ENCODE assay signal across 15 cellular contexts in genomic region chr2:32678825-32679224, GRCh38. TPM values are rescaled to one million over a fixed set of nuclear protein-coding genes. Genes with fewer than 3 reads are reported as not detected.
A peak's percentile ranks its signal among the peaks of the same experiment; 100 is the strongest.
DNase-seq lines count a peak whose midpoint lies in the region; ATAC-seq and TF ChIP-seq lines count a peak whose summit lies in the region.
"Had no signal": no experiment of that assay in that cellular context is flagged by ENCODE, and none has a peak within 500 bp of the region (broad histone marks: within the 10 kb centered on the region; RNA-seq: fewer than 3 reads in every experiment).

No MANE protein-coding gene starts in this region.

- H3K27ac Mint-ChIP-seq in chondrocyte (ENCODE audit: unreplicated experiment) = peak overlapping the region; percentile 94
- no peak overlapping the region for H3K27ac Mint-ChIP-seq in activated CD4-positive, alpha-beta memory T cell treated with anti-CD3 and anti-CD28 coated beads for 36 hours
- H3K27ac Mint-ChIP-seq: endodermal cell had no signal

- no peak overlapping the region for H3K27ac ChIP-seq in mesendoderm (ENCODE audit: low read depth, low read length)
- no peak overlapping the region for H3K27ac ChIP-seq in right lobe of liver
- H3K27ac ChIP-seq: C4-2B, ovary, stomach, WERI-Rb-1 had no signal

- no peak overlapping the region for H2BK5ac ChIP-seq in mesendoderm (ENCODE audit: low read length)

- H3K4me2 ChIP-seq in mesendoderm (ENCODE audit: low read length) = no peak overlapping the region

- H4K8ac ChIP-seq in mesendoderm (ENCODE audit: low read depth, low read length) = no peak overlapping the region

- H3K4ac ChIP-seq in mesendoderm (ENCODE audit: low read depth, low read length) = no peak overlapping the region

- TF ChIP-seq POLR2A in right lobe of liver (IDR thresholded peaks at IDR 0.05) = no peak

- H3K79me1 ChIP-seq in mesendoderm (ENCODE audit: low read length) = no peaks in the 10 kb centered on the region

- H3K9me3 ChIP-seq in right lobe of liver = no peaks in the 10 kb centered on the region
- H3K9me3 ChIP-seq: ovary, stomach had no signal

- H3K9me3 Mint-ChIP-seq in chondrocyte (ENCODE audit: low read depth) = no peaks in the 10 kb centered on the region
- H3K9me3 Mint-ChIP-seq in activated CD4-positive, alpha-beta memory T cell treated with anti-CD3 and anti-CD28 coated beads for 36 hours = no peaks in the 10 kb centered on the region
- H3K9me3 Mint-ChIP-seq: endodermal cell had no signal

- H2AK5ac ChIP-seq in mesendoderm (ENCODE audit: low read length) = no peak overlapping the region

- no peaks in the 10 kb centered on the region for H3K27me3 Mint-ChIP-seq in chondrocyte (ENCODE audit: low read depth)
- no peaks in the 10 kb centered on the region for H3K27me3 Mint-ChIP-seq in activated CD4-positive, alpha-beta memory T cell treated with anti-CD3 and anti-CD28 coated beads for 36 hours

- CTCF ChIA-PET in activated CD4-positive, alpha-beta memory T cell treated with anti-CD3 and anti-CD28 coated beads for 36 hours (lab: Charles Lee) = no interaction called here

- no peak overlapping the region for H2BK15ac ChIP-seq in mesendoderm (replicated peaks; ENCODE audit: low read depth)

- H3K18ac ChIP-seq in mesendoderm (ENCODE audit: low read length) = no peak overlapping the region

- no peak for ATAC-seq in GM18861 (IDR thresholded peaks at IDR 0.05; ENCODE audit: unreplicated experiment)
- no peak for ATAC-seq in right lobe of liver

- H3K56ac ChIP-seq in mesendoderm (ENCODE audit: low read length) = no peak overlapping the region

- POLR2A ChIA-PET in activated CD4-positive, alpha-beta memory T cell treated with anti-CD3 and anti-CD28 coated beads for 36 hours (lab: Charles Lee) = no interaction called here

- no peak overlapping the region for H3K4me3 Mint-ChIP-seq in chondrocyte (ENCODE audit: unreplicated experiment)
- H3K4me3 Mint-ChIP-seq in activated CD4-positive, alpha-beta memory T cell treated with anti-CD3 and anti-CD28 coated beads for 36 hours = no peak overlapping the region
- H3K4me3 Mint-ChIP-seq: endodermal cell had no signal

- H3K27me3 ChIP-seq in mesendoderm (ENCODE audit: insufficient read depth, low read length, poor library complexity) = no peaks in the 10 kb centered on the region
- H3K27me3 ChIP-seq in right lobe of liver = no peaks in the 10 kb centered on the region
- H3K27me3 ChIP-seq: ovary, stomach had no signal

- H3K79me2 ChIP-seq in mesendoderm (ENCODE audit: control insufficient read depth, insufficient read depth, low read length) = no peaks in the 10 kb centered on the region

- no peaks in the 10 kb centered on the region for H3K36me3 ChIP-seq in mesendoderm (ENCODE audit: control insufficient read depth, insufficient read depth, low read length)
- H3K36me3 ChIP-seq in right lobe of liver = peaks cover 0 to 7% (median under 1%) of the 10 kb centered on the region in 4 donors
- H3K36me3 ChIP-seq: ovary, WERI-Rb-1 had no signal

- H4K5ac ChIP-seq in mesendoderm (ENCODE audit: low read length) = no peak overlapping the region

- H3K9ac ChIP-seq in mesendoderm (ENCODE audit: low read length) = no peak overlapping the region

- DNase-seq in EH (ENCODE audit: low read depth) (peak; percentile 63), M059J (ENCODE audit: low read depth) (peak; percentile 31), chondrocyte (ENCODE audit: low spot score) (no peak), mesendoderm (peak; percentile 6), NCI-H1930 (lab: John Stamatoyannopoulos, UW) (no peak), right lobe of liver (no peak)
- no peak for DNase-seq in activated CD4-positive, alpha-beta memory T cell treated with anti-CD3 and anti-CD28 coated beads for 36 hours
- DNase-seq: endodermal cell, NCI-H1694 treated with DMSO at 0.1 percent for 48 hours, NCI-H446 treated with DMSO at 0.1 percent for 48 hours, ovary, stomach, WERI-Rb-1 had no signal

- no peak overlapping the region for H3K23ac ChIP-seq in mesendoderm (ENCODE audit: low read length)

- peaks cover 17% of the 10 kb centered on the region for H3K4me1 Mint-ChIP-seq in chondrocyte (ENCODE audit: low read depth)
- no peaks in the 10 kb centered on the region for H3K4me1 Mint-ChIP-seq in activated CD4-positive, alpha-beta memory T cell treated with anti-CD3 and anti-CD28 coated beads for 36 hours (ENCODE audit: low read depth)
- H3K4me1 Mint-ChIP-seq: endodermal cell had no signal

- peaks cover 6% of the 10 kb centered on the region for H3K36me3 Mint-ChIP-seq in chondrocyte (ENCODE audit: low read depth)
- H3K36me3 Mint-ChIP-seq in activated CD4-positive, alpha-beta memory T cell treated with anti-CD3 and anti-CD28 coated beads for 36 hours = peaks cover 32% of the 10 kb centered on the region

- intact Hi-C loops in activated CD4-positive, alpha-beta memory T cell treated with anti-CD3 and anti-CD28 coated beads for 36 hours (cut with micrococcal nuclease) = no loop called here
- intact Hi-C loops in right lobe of liver (cut with DNase I) = no loop called here

- peak; percentile 66 for TF ChIP-seq CTCF in chondrocyte (IDR thresholded peaks at IDR 0.05)
- TF ChIP-seq CTCF in right lobe of liver (IDR thresholded peaks at IDR 0.05) = no peak

- no peak overlapping the region for H2BK120ac ChIP-seq in mesendoderm (ENCODE audit: low read depth, low read length)

- H3K4me3 ChIP-seq in mesendoderm (ENCODE audit: low read length) (no peak overlapping the region), right lobe of liver (no peak overlapping the region)
- H3K4me3 ChIP-seq: ovary, stomach had no signal

- H3K4me1 ChIP-seq in mesendoderm (ENCODE audit: control insufficient read depth, low read depth, low read length) (no peaks in the 10 kb centered on the region), right lobe of liver (peaks cover 0 to 5% (median 0%) of the 10 kb centered on the region in 4 donors)
- H3K4me1 ChIP-seq: stomach had no signal

RNA-seq across cellular contexts. Expression of gene TTC27, which starts 51.0 kb away (rescaled TPM):
- 13.8 and 17.0 TPM in 2 replicates for total RNA-seq in M059J (2014; rRNA removed; shearing (Covaris generic))
- total RNA-seq in chondrocyte = 13.5 to 17.8 TPM (median 13.5 TPM) in 3 replicates
- 28.7 TPM for polyA plus RNA-seq in mesendoderm (2013, experiment 1 of 2)
- 26.7 TPM for polyA plus RNA-seq in mesendoderm (2013, experiment 2 of 2)
- 10 to 100 TPM; 27.9 to 29.8 TPM for total RNA-seq in activated CD4-positive, alpha-beta memory T cell treated with anti-CD3 and anti-CD28 coated beads for 36 hours
- total RNA-seq in right lobe of liver = 1 to 10 TPM; 6.8 to 9.5 (median 7.3) TPM

Comparison
In these comparisons a context has a peak if more than half of its experiments do, and no peak if none do; other contexts are left out.
1. DNase-seq: peak in EH (single experiment), M059J (single experiment) and mesendoderm (single experiment); none in chondrocyte (single experiment), activated CD4-positive, alpha-beta memory T cell treated with anti-CD3 and anti-CD28 coated beads for 36 hours (single experiment), NCI-H1930 (0 of 2) and right lobe of liver (0 of 3).